13 cellular contexts compared by ENCODE assay signal in genomic region chr6:134171517-134171916, GRCh38.
DNase-seq lines count a peak whose midpoint lies in the region; ATAC-seq, FAIRE-seq and TF ChIP-seq lines count a peak whose summit lies in the region.
"Had no signal": no experiment of that assay in that cellular context is flagged by ENCODE, and none has a peak within 500 bp of the region (broad histone marks: within the 10 kb centered on the region; RNA-seq: fewer than 3 reads in every experiment).

No MANE protein-coding gene starts in this region.

- H2AFZ ChIP-seq in HepG2 (ENCODE audit: low read length) = no peak overlapping the region

- no peak for ATAC-seq in activated CD4-positive, alpha-beta T cell treated with anti-CD3 and anti-CD28 coated beads for 36 hours
- ATAC-seq in HepG2 = no peak
- ATAC-seq: GM12878 had no signal

- H3K4me2 ChIP-seq in HepG2 (ENCODE audit: low read depth, low read length) = peak overlapping the region; percentile 75

- H3K4me3 ChIP-seq in HepG2 (replicated peaks in 1 of 3; ENCODE audit: insufficient read depth in 1 of 3, low read depth in 2 of 3, low read length in 3 of 3) (peak overlapping the region in 2 of 3 experiments; percentile 11 to 14; a peak in 4 of 6 replicates), stomach (peak overlapping the region; percentile 67 to 79 (median 74))
- H3K4me3 ChIP-seq: GM12878 had no signal

- H3K27ac ChIP-seq in HepG2 (ENCODE audit: extremely low read length, insufficient read depth, low read length) (no peak overlapping the region), stomach (peak overlapping the region; percentile 42 to 100 (median 99))

- H3K27me3 ChIP-seq in HepG2 (ENCODE audit: control insufficient read depth in 1 of 2, insufficient read depth in 2 of 2, low read length in 2 of 2) (no peaks in the 10 kb centered on the region; a peak in 1 of 5 replicates), stomach (no peaks in the 10 kb centered on the region)

- intact Hi-C loops in activated CD4-positive, alpha-beta T cell treated with anti-CD3 and anti-CD28 coated beads for 36 hours (cut with DNase I, micrococcal nuclease) = loop anchor here (5.0 to 10.0 kb wide), 4 partner anchors 361 to 1357 kb away; partner anchors contain the start of genes AHI1 (in 1 of the 2), MYB (in 1 of the 2) and RPS12 (in 1 of the 2)
- intact Hi-C loops in HepG2 (cut with micrococcal nuclease; ENCODE audit: unreplicated experiment) = loop anchor here (5.0 to 10.0 kb wide), 2 partner anchors 153 to 711 kb away; no protein-coding TSS in a partner anchor
- intact Hi-C loops in stomach (cut with DNase I; ENCODE audit: low total_unique reads) = loop anchor here (5.0 kb wide), 1 partner anchor 471 kb away; no protein-coding TSS in a partner anchor

- H3K36me3 Mint-ChIP-seq in activated CD4-positive, alpha-beta T cell treated with anti-CD3 and anti-CD28 coated beads for 36 hours (ENCODE audit: low read depth) = peaks cover 43% of the 10 kb centered on the region

- peak overlapping the region; percentile 82; the same call in 1 of the 2 replicates for H3K9ac ChIP-seq in HepG2 (ENCODE audit: insufficient read depth, low read depth, low read length)

- H3K9me3 ChIP-seq in HepG2 (ENCODE audit: low read length) (no peaks in the 10 kb centered on the region), stomach (no peaks in the 10 kb centered on the region)

- peaks cover 47% of the 10 kb centered on the region for H3K4me1 Mint-ChIP-seq in activated CD4-positive, alpha-beta T cell treated with anti-CD3 and anti-CD28 coated beads for 36 hours

- peaks cover 24% of the 10 kb centered on the region for H3K79me2 ChIP-seq in HepG2 (ENCODE audit: insufficient read depth, low read length)

- CTCF ChIA-PET in activated CD4-positive, alpha-beta T cell treated with anti-CD3 and anti-CD28 coated beads for 36 hours (lab: Charles Lee) = interaction anchor here (0.6 to 2.2 kb wide), 8 partner anchors 10 to 769 kb away, joined by 3 to 7 read pairs (median 4); no protein-coding TSS in a partner anchor
- CTCF ChIA-PET in HepG2 (lab: Yijun Ruan, JAX; ENCODE audit: low intra/inter-chr PET ratio, low total read pairs) = interaction anchor here (5.4 kb wide), 1 partner anchor 469 kb away, joined by 78 read pairs; no protein-coding TSS in a partner anchor

- no peak; a peak in 1 of 4 replicates for TF ChIP-seq POLR2A in HepG2 (IDR thresholded peaks at IDR 0.05; ENCODE audit: insufficient read depth in 1 of 2, low read depth in 2 of 2, low read length in 2 of 2)
- TF ChIP-seq POLR2A in stomach (IDR thresholded peaks at IDR 0.05) = no peak

- H3K9me3 Mint-ChIP-seq in activated CD4-positive, alpha-beta T cell treated with anti-CD3 and anti-CD28 coated beads for 36 hours (ENCODE audit: low read depth) = no peaks in the 10 kb centered on the region
- H3K9me3 Mint-ChIP-seq: naive B cell had no signal

- TF ChIP-seq EP300 in HepG2 (IDR thresholded peaks at IDR 0.05; ENCODE audit: low read depth in 2 of 2, low read length in 2 of 2) (no peak), HepG2 (CRISPR knock-in tag; IDR thresholded peaks at IDR 0.05; ENCODE audit: borderline replicate concordance) (no peak), stomach (IDR thresholded peaks at IDR 0.05) (no peak)

- H4K20me1 ChIP-seq in HepG2 (ENCODE audit: insufficient read depth, low read length) = peaks cover 42% of the 10 kb centered on the region

- FAIRE-seq in HepG2 (lab: Jason Lieb, UNC) = no peak
- FAIRE-seq: H1 had no signal

- TF ChIP-seq CTCF in HepG2 (CRISPR knock-in tag; IDR thresholded peaks at IDR 0.05) = no peak
- no peak for TF ChIP-seq CTCF in stomach (IDR thresholded peaks at IDR 0.05)

- no TSS peak for BruUV-seq in HepG2 (replicated peaks; lab: Mats Ljungman, UMichigan)

- POLR2A ChIA-PET in activated CD4-positive, alpha-beta T cell treated with anti-CD3 and anti-CD28 coated beads for 36 hours (lab: Charles Lee) = interaction anchor here (0.7 to 1.0 kb wide), 2 partner anchors 9 to 198 kb away, joined by 3 read pairs; no protein-coding TSS in a partner anchor
- POLR2A ChIA-PET in HepG2 (lab: Yijun Ruan, JAX) = no interaction called here

- no peak overlapping the region for H3K27ac Mint-ChIP-seq in activated CD4-positive, alpha-beta T cell treated with anti-CD3 and anti-CD28 coated beads for 36 hours
- H3K27ac Mint-ChIP-seq: naive B cell had no signal

- no peak for DNase-seq in activated CD4-positive, alpha-beta T cell treated with anti-CD3 and anti-CD28 coated beads for 36 hours
- DNase-seq in activated CD4-positive, alpha-beta T cell treated with anti-CD3 and anti-CD28 coated beads for 48 hours = no peak
- DNase-seq in astrocyte of the hippocampus (ENCODE audit: low read depth, low spot score) = peak; percentile 8
- DNase-seq in HepG2 (ENCODE audit: low spot score) = no peak
- DNase-seq in stomach = no peak
- DNase-seq in activated CD4-positive, CD25-positive, alpha-beta regulatory T cell treated with anti-CD3 and anti-CD28 coated beads, Interleukin-2, amount 50 U/mL, for 72 hours = no peak
- DNase-seq in DMS79 (lab: John Stamatoyannopoulos, UW) = no peak
- DNase-seq in COLO829 (ENCODE audit: low spot score) = no peak
- DNase-seq: activated CD4-positive, CD25-positive, alpha-beta regulatory T cell; naive B cell; NCI-H748 treated with DMSO at 0.1 percent for 48 hours had no signal

- H3K36me3 ChIP-seq in HepG2 (replicated peaks in 1 of 2; ENCODE audit: control insufficient read depth in 1 of 2, insufficient read depth in 2 of 2, low read length in 2 of 2) = peaks cover 20 to 41% of the 10 kb centered on the region in 2 experiments
- peaks cover 37 to 63% (median 58%) of the 10 kb centered on the region in 4 donors for H3K36me3 ChIP-seq in stomach

- peaks cover 56% of the 10 kb centered on the region for H3K4me1 ChIP-seq in HepG2 (ENCODE audit: insufficient read depth, low read length)
- peaks cover 13 to 59% (median 19%) of the 10 kb centered on the region in 4 donors for H3K4me1 ChIP-seq in stomach

- in situ Hi-C loops in HepG2 (cut with HindIII; ENCODE audit: extremely low pct_ligation_motif_present, low pct_unique_long_range_greater_than_20kb) = loop anchor here (5.0 to 25.0 kb wide), 2 partner anchors 266 to 471 kb away; no protein-coding TSS in a partner anchor

- TF ChIP-seq RAD21 in HepG2 (CRISPR knock-in tag; IDR thresholded peaks at IDR 0.05) = no peak

- 88% methylated on average over 5 of the region's 5 CpGs for WGBS in HepG2 (ENCODE audit: low lambda C conversion rate)
- WGBS in stomach, 5 donors = 78 to 89% (median 84%) methylated on average over 5 of the region's 5 CpGs

- H3K27me3 Mint-ChIP-seq in activated CD4-positive, alpha-beta T cell treated with anti-CD3 and anti-CD28 coated beads for 36 hours = no peaks in the 10 kb centered on the region
- H3K27me3 Mint-ChIP-seq: naive B cell had no signal

- peak overlapping the region; percentile 9 for H3K4me3 Mint-ChIP-seq in activated CD4-positive, alpha-beta T cell treated with anti-CD3 and anti-CD28 coated beads for 36 hours

TF ChIP-seq in HepG2, 621 proteins besides CTCF, POLR2A, EP300 and RAD21:
- TF ChIP-seq ETS1 (CRISPR knock-in tag; IDR thresholded peaks at IDR 0.05) (0 out of 2 replicates have a peak, but pooled peaks have one; percentile 12), MYC (CRISPR knock-in tag; IDR thresholded peaks at IDR 0.05; ENCODE audit: borderline replicate concordance) (no peak), SMAD9 (CRISPR knock-in tag; IDR thresholded peaks at IDR 0.05) (no peak), JUN (CRISPR knock-in tag; IDR thresholded peaks at IDR 0.05) (no peak), FOXK1 (CRISPR knock-in tag; IDR thresholded peaks at IDR 0.05; ENCODE audit: borderline replicate concordance, low read depth) (no peak), ZNF430 (CRISPR knock-in tag; IDR thresholded peaks at IDR 0.05) (no peak)
- TF ChIP-seq, protein P1, sequence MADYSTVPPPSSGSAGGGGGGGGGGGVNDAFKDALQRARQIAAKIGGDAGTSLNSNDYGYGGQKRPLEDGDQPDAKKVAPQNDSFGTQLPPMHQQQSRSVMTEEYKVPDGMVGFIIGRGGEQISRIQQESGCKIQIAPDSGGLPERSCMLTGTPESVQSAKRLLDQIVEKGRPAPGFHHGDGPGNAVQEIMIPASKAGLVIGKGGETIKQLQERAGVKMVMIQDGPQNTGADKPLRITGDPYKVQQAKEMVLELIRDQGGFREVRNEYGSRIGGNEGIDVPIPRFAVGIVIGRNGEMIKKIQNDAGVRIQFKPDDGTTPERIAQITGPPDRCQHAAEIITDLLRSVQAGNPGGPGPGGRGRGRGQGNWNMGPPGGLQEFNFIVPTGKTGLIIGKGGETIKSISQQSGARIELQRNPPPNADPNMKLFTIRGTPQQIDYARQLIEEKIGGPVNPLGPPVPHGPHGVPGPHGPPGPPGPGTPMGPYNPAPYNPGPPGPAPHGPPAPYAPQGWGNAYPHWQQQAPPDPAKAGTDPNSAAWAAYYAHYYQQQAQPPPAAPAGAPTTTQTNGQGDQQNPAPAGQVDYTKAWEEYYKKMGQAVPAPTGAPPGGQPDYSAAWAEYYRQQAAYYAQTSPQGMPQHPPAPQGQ (CRISPR knock-in tag; IDR thresholded peaks at IDR 0.05; ENCODE audit: borderline replicate concordance) = 0 out of 2 replicates have a peak, but pooled peaks have one; percentile 49
